8 cellular contexts compared by ENCODE assay signal in genomic region chr16:12455287-12455798, GRCh38.
DNase-seq lines count a peak whose midpoint lies in the region; ATAC-seq and TF ChIP-seq lines count a peak whose summit lies in the region.

No MANE protein-coding gene starts in this region.

- ATAC-seq in GM18502 (IDR thresholded peaks at IDR 0.05; ENCODE audit: poor library complexity, unreplicated experiment) = no peak

- DNase-seq in GM03348 (ENCODE audit: low spot score) (peak; percentile 86), M059J (ENCODE audit: low read depth) (peak; percentile 58), SK-N-SH (peak; percentile 73), inferior parietal cortex (ENCODE audit: extremely low spot score) (peak; percentile 73), spleen (peak; percentile 91), T1000 (lab: John Stamatoyannopoulos, UW) (no peak)

- TF ChIP-seq EP300 in SK-N-SH (IDR thresholded peaks at IDR 0.05; ENCODE audit: borderline replicate concordance in 1 of 2, low read depth in 1 of 2, low read length in 1 of 2) = no peak

- H3K4me1 ChIP-seq in SK-N-SH (ENCODE audit: control insufficient read depth in 1 of 2, insufficient read depth in 2 of 2, low read depth in 1 of 2, low read length in 1 of 2) (peaks cover 0 to 2% of the 10 kb centered on the region in 2 experiments; a peak in 1 of 4 replicates), spleen (peaks cover 15 to 40% (median 24%) of the 10 kb centered on the region in 6 donors)

- H3K36me3 ChIP-seq in SK-N-SH (replicated peaks in 1 of 2; ENCODE audit: control insufficient read depth in 1 of 2, insufficient read depth in 2 of 2, low read length in 1 of 2) (no peaks in the 10 kb centered on the region), spleen (no peaks in the 10 kb centered on the region)

- peak; percentile 93 for TF ChIP-seq RAD21 in SK-N-SH (IDR thresholded peaks at IDR 0.05; ENCODE audit: low read length)

- H3K4me3 ChIP-seq in SK-N-SH (ENCODE audit: low read depth in 2 of 2, low read length in 1 of 2) (peak overlapping the region in 1 of 2 experiments; percentile 24; a peak in 1 of 4 replicates), spleen (no peak overlapping the region)

- no peak overlapping the region for H3K9ac ChIP-seq in SK-N-SH

- H3K4me1 Mint-ChIP-seq in brain = peaks cover 29% of the 10 kb centered on the region

- no peak overlapping the region for H3K27ac Mint-ChIP-seq in brain

- no peaks in the 10 kb centered on the region for H3F3A ChIP-seq in SK-N-SH (replicated peaks; ENCODE audit: insufficient read depth)

- H3K27me3 Mint-ChIP-seq in brain = peaks cover 3% of the 10 kb centered on the region

- no peak for TF ChIP-seq POLR2A in spleen (IDR thresholded peaks at IDR 0.05)

- no peaks in the 10 kb centered on the region for H3K36me3 Mint-ChIP-seq in brain

- no peak overlapping the region for H3K4me3 Mint-ChIP-seq in brain

- CTCF ChIA-PET in SK-N-SH (lab: Yijun Ruan, JAX) = interaction anchor here (0.6 to 2.0 kb wide), 20 partner anchors 9 to 999 kb away, joined by 3 to 9 read pairs (median 3); no protein-coding TSS in a partner anchor

- H3K27me3 ChIP-seq in SK-N-SH (ENCODE audit: insufficient read depth) = no peaks in the 10 kb centered on the region
- no peaks in the 10 kb centered on the region for H3K27me3 ChIP-seq in spleen (replicated peaks in 1 of 7)

- intact Hi-C loops in spleen (cut with DNase I; ENCODE audit: low total_unique reads) = loop anchor here (5.0 kb wide), 1 partner anchor 362 kb away; no protein-coding TSS in a partner anchor

- H3K79me2 ChIP-seq in SK-N-SH (ENCODE audit: insufficient read depth) = no peaks in the 10 kb centered on the region

- peaks cover 0 to 2% (median 0%) of the 10 kb centered on the region in 5 experiments for H3K9me3 Mint-ChIP-seq in brain

- H3K9me3 ChIP-seq in SK-N-SH (no peaks in the 10 kb centered on the region), spleen (peaks cover 0 to 14% (median 5%) of the 10 kb centered on the region in 8 donors)

- no peak overlapping the region for H3K4me2 ChIP-seq in SK-N-SH

- H3K27ac ChIP-seq in SK-N-SH (ENCODE audit: low read depth in 2 of 2, low read length in 1 of 2) (no peak overlapping the region), spleen (no peak overlapping the region)

- POLR2A ChIA-PET in SK-N-SH (lab: Yijun Ruan, JAX) = no interaction called here

- H4K20me1 ChIP-seq in SK-N-SH (ENCODE audit: insufficient read depth) = no peaks in the 10 kb centered on the region

- no peak overlapping the region for H2AFZ ChIP-seq in SK-N-SH (ENCODE audit: low read depth)

- 37% methylated on average over 6 of the region's 9 CpGs for WGBS in SK-N-SH (ENCODE audit: low lambda C conversion rate)
- WGBS in spleen, 5 donors = 34 to 48% (median 46%) methylated on average over 9 of the region's 9 CpGs

- TF ChIP-seq CTCF in SK-N-SH (IDR thresholded peaks at IDR 0.05) (peak; percentile 89), brain (conservative IDR thresholded peaks at IDR 0.05) (peak; percentile 81 to 83), spleen (IDR thresholded peaks at IDR 0.05 in 8 of 11, conservative IDR thresholded peaks at IDR 0.05 in 3 of 11) (peak; percentile 44 to 91 (median 81))

- H3K9me2 ChIP-seq in SK-N-SH = no peaks in the 10 kb centered on the region

TF ChIP-seq in SK-N-SH, 30 proteins besides CTCF, POLR2A, EP300 and RAD21:
- TF ChIP-seq MAX (IDR thresholded peaks at IDR 0.05; ENCODE audit: low read depth) = no peak
- peak; percentile 79 for TF ChIP-seq SMC3 (IDR thresholded peaks at IDR 0.05; ENCODE audit: low read depth, low read length)
- TF ChIP-seq RCOR1 (IDR thresholded peaks at IDR 0.05; ENCODE audit: low read length) = no peak
- no peak for TF ChIP-seq GATA2 (CRISPR knock-in tag; IDR thresholded peaks at IDR 0.05)
- TF ChIP-seq MEF2A (IDR thresholded peaks at IDR 0.05; ENCODE audit: borderline replicate concordance, low read depth) = no peak
- no peak for TF ChIP-seq TEAD4 (IDR thresholded peaks at IDR 0.05; ENCODE audit: borderline replicate concordance, insufficient read depth)
